Comparison of ENCODE assay signal across 31 cellular contexts in the genomic region with DNA sequence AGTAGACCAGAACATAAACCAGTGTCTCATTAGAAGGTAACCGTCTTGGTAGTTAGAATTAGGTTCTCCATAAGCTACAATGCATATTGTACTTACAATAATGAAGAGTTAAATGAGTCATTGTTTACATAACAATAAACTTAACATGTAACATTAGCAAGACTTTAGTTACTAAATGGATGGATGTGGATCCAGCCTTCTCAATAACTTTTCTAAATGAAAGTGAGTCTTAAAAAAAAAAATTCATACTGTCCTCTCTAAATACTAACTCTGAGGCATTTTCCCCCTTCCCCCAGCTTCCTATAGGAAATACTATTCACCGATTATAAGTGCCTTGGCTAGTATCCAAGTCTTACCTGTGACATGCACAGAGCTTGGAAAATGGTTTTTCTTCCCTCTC.
DNase-seq lines count a peak whose midpoint lies in the region; FAIRE-seq and TF ChIP-seq lines count a peak whose summit lies in the region.
"Had no signal": no experiment of that assay in that cellular context is flagged by ENCODE, and none has a peak within 500 bp of the region (broad histone marks: within the 10 kb centered on the region; RNA-seq: fewer than 3 reads in every experiment).

No MANE protein-coding gene starts in this region.

- DNase-seq in DMS153 treated with DMSO at 0.1 percent for 48 hours (lab: John Stamatoyannopoulos, UW; ENCODE audit: unreplicated experiment), result peak; percentile 46
- peak; percentile 20 for DNase-seq in NCI-H510A (lab: John Stamatoyannopoulos, UW)
- DNase-seq in bronchial epithelial cell (ENCODE audit: low read depth), result peak; percentile 50
- no peak for DNase-seq in NCI-H1930 (lab: John Stamatoyannopoulos, UW)
- DNase-seq in amygdala (lab: John Stamatoyannopoulos, UW), result no peak
- DNase-seq in SW 1271 (lab: John Stamatoyannopoulos, UW), result no peak
- DNase-seq: activated B cell treated with CpG ODN at 0.5 μM for 24 hours; activated CD4-positive, alpha-beta T cell treated with anti-CD3 and anti-CD28 coated beads, Interleukin-2, amount 50 U/mL, for 1 hour; activated gamma-delta T cell treated with Interleukin-2 at 50 U/mL for 16 hours; activated naive CD8-positive, alpha-beta T cell treated with anti-CD3 and anti-CD28 coated beads, Interleukin-2, amount 10 ng/mL, durations not matched to agents 7 days and 5 days; activated T-cell treated with anti-CD3 and anti-CD28 coated beads, Interleukin-2, amount 50 U/mL, for 24 hours; colonic mucosa; DMS79 treated with DMSO at 0.1 percent for 48 hours; effector CD4-positive, alpha-beta T cell; GF-D8; hippocampal formation; Kasumi-1; left colon; MV-4-11; NCI-H146; NCI-H2171 treated with DMSO at 0.1 percent for 48 hours; NCI-H524; psoas muscle; stimulated activated CD4-positive, alpha-beta T cell treated with anti-CD3 and anti-CD28 coated beads, Interleukin-4, amount 100 ng/mL, for 4 hours had no signal

- H3K4me1 ChIP-seq in HEK293 (ENCODE audit: control insufficient read depth, insufficient read depth, low read length), result peaks cover 11% of the 10 kb centered on the region; the same call in 1 of the 2 replicates
- H3K4me1 ChIP-seq: colonic mucosa, psoas muscle had no signal

- no peaks in the 10 kb centered on the region for H3K36me3 ChIP-seq in HEK293 (ENCODE audit: control insufficient read depth in 2 of 2, insufficient read depth in 1 of 2, low read length in 2 of 2)
- H3K36me3 ChIP-seq in bronchial epithelial cell (ENCODE audit: control insufficient read depth, insufficient read depth, low read length), result peaks cover 3% of the 10 kb centered on the region
- H3K36me3 ChIP-seq: ascending aorta, BLaER1, cardiac muscle cell, colonic mucosa had no signal

- no peak overlapping the region for H3K27ac ChIP-seq in HEK293 (ENCODE audit: extremely low read depth, low read depth, low read length)
- H3K27ac ChIP-seq: BLaER1, colonic mucosa, epithelial cell of prostate, psoas muscle, tibial nerve had no signal

- H3K9me3 ChIP-seq in HEK293 (ENCODE audit: control insufficient read depth, insufficient read depth, low read depth, low read length), result no peaks in the 10 kb centered on the region
- H3K9me3 ChIP-seq: colonic mucosa had no signal

- CTCF ChIA-PET in HEK293 (lab: Yijun Ruan, JAX), result interaction anchor here (0.7 to 1.3 kb wide), 2 partner anchors 116 to 209 kb away, joined by 3 to 4 read pairs; no protein-coding TSS in a partner anchor

- no peak for FAIRE-seq in bronchial epithelial cell (lab: Jason Lieb, UNC)
- FAIRE-seq: RCC 7860 had no signal

- H3K4me3 ChIP-seq in HEK293 (ENCODE audit: low read depth, low read length), result no peak overlapping the region
- no peak overlapping the region for H3K4me3 ChIP-seq in bronchial epithelial cell (ENCODE audit: low read depth, low read length)
- H3K4me3 ChIP-seq: ascending aorta, BLaER1, cardiac muscle cell, colonic mucosa, psoas muscle, tibial nerve had no signal

- TF ChIP-seq CTCF in HEK293 (tag by site-specific recombination; IDR thresholded peaks at IDR 0.05), result no peak
- TF ChIP-seq CTCF in bronchial epithelial cell (IDR thresholded peaks at IDR 0.05; ENCODE audit: insufficient read depth, low read length, severe bottlenecking), result no peak

- H3K27me3 ChIP-seq in bronchial epithelial cell (ENCODE audit: control insufficient read depth, insufficient read depth, low read length), result no peaks in the 10 kb centered on the region
- H3K27me3 ChIP-seq: ascending aorta, BLaER1, cardiac muscle cell, colonic mucosa, tibial nerve had no signal

- POLR2A ChIA-PET in HEK293 (lab: Yijun Ruan, JAX), result no interaction called here

TF ChIP-seq in HEK293, 187 proteins besides CTCF, POLR2A, EP300 and RAD21:
- TF ChIP-seq ZNF341 (tag by site-specific recombination; IDR thresholded peaks at IDR 0.05; ENCODE audit: low read depth) (no peak), PRDM1 (tag by site-specific recombination; IDR thresholded peaks at IDR 0.05) (peak; percentile 52; the same call in 1 of the 2 replicates), ZNF366 (tag by site-specific recombination; conservative IDR thresholded peaks at IDR 0.05) (peak; percentile 23; the same call in 1 of the 2 replicates), REST (tag by site-specific recombination; IDR thresholded peaks at IDR 0.05) (no peak), ZNF362 (tag by site-specific recombination; IDR thresholded peaks at IDR 0.05) (no peak)

Comparison
In these comparisons a context has a peak if more than half of its experiments do, and no peak if none do; other contexts are left out.
1. DNase-seq: peak in DMS153 treated with DMSO at 0.1 percent for 48 hours (single experiment), NCI-H510A (single experiment) and bronchial epithelial cell (single experiment); none in NCI-H1930 (0 of 2), amygdala (0 of 56) and SW 1271 (0 of 2).